Comparison of ENCODE assay signal across 1 cellular context in genomic region chr11:68127791-68128681, GRCh38.
TF ChIP-seq lines count a peak whose summit lies in the region.

No MANE protein-coding gene starts in this region.

TF ChIP-seq in HepG2, 621 proteins besides CTCF, POLR2A, EP300 and RAD21 (continued from another document and continues in another):
- TF ChIP-seq, protein P1, sequence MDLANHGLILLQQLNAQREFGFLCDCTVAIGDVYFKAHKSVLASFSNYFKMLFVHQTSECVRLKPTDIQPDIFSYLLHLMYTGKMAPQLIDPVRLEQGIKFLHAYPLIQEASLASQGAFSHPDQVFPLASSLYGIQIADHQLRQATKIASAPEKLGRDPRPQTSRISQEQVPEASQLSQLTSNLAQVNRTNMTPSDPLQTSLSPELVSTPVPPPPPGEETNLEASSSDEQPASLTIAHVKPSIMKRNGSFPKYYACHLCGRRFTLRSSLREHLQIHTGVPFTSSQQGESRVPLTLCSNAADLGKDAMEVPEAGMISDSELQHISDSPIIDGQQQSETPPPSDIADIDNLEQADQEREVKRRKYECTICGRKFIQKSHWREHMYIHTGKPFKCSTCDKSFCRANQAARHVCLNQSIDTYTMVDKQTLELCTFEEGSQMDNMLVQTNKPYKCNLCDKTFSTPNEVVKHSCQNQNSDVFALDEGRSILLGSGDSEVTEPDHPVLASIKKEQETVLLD (CRISPR knock-in tag; IDR thresholded peaks at IDR 0.05; ENCODE audit: low read depth), result no peak
- TF ChIP-seq ZNF274 (CRISPR knock-in tag; IDR thresholded peaks at IDR 0.05), result no peak
- TF ChIP-seq NFRKB (IDR thresholded peaks at IDR 0.05), result no peak
- TF ChIP-seq, protein P2, sequence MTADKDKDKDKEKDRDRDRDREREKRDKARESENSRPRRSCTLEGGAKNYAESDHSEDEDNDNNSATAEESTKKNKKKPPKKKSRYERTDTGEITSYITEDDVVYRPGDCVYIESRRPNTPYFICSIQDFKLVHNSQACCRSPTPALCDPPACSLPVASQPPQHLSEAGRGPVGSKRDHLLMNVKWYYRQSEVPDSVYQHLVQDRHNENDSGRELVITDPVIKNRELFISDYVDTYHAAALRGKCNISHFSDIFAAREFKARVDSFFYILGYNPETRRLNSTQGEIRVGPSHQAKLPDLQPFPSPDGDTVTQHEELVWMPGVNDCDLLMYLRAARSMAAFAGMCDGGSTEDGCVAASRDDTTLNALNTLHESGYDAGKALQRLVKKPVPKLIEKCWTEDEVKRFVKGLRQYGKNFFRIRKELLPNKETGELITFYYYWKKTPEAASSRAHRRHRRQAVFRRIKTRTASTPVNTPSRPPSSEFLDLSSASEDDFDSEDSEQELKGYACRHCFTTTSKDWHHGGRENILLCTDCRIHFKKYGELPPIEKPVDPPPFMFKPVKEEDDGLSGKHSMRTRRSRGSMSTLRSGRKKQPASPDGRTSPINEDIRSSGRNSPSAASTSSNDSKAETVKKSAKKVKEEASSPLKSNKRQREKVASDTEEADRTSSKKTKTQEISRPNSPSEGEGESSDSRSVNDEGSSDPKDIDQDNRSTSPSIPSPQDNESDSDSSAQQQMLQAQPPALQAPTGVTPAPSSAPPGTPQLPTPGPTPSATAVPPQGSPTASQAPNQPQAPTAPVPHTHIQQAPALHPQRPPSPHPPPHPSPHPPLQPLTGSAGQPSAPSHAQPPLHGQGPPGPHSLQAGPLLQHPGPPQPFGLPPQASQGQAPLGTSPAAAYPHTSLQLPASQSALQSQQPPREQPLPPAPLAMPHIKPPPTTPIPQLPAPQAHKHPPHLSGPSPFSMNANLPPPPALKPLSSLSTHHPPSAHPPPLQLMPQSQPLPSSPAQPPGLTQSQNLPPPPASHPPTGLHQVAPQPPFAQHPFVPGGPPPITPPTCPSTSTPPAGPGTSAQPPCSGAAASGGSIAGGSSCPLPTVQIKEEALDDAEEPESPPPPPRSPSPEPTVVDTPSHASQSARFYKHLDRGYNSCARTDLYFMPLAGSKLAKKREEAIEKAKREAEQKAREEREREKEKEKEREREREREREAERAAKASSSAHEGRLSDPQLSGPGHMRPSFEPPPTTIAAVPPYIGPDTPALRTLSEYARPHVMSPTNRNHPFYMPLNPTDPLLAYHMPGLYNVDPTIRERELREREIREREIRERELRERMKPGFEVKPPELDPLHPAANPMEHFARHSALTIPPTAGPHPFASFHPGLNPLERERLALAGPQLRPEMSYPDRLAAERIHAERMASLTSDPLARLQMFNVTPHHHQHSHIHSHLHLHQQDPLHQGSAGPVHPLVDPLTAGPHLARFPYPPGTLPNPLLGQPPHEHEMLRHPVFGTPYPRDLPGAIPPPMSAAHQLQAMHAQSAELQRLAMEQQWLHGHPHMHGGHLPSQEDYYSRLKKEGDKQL (CRISPR knock-in tag; IDR thresholded peaks at IDR 0.05; ENCODE audit: low read depth), result peak; percentile 34; the same call in 1 of the 2 replicates
- TF ChIP-seq ZNF704 (CRISPR knock-in tag; IDR thresholded peaks at IDR 0.05; ENCODE audit: borderline replicate concordance), result no peak
- no peak for TF ChIP-seq SUZ12 (IDR thresholded peaks at IDR 0.05; ENCODE audit: low read depth, low read length)
- no peak for TF ChIP-seq ZNF879 (CRISPR knock-in tag; IDR thresholded peaks at IDR 0.05)
- no peak for TF ChIP-seq ZNF562 (CRISPR knock-in tag; IDR thresholded peaks at IDR 0.05; ENCODE audit: borderline replicate concordance)
- no peak for TF ChIP-seq ZNF512B (CRISPR knock-in tag; IDR thresholded peaks at IDR 0.05; ENCODE audit: borderline replicate concordance)
- no peak for TF ChIP-seq SRSF4 (IDR thresholded peaks at IDR 0.05; ENCODE audit: low read depth, low read length, poor library complexity, severe bottlenecking)
- TF ChIP-seq LBX2 (CRISPR knock-in tag; IDR thresholded peaks at IDR 0.05; ENCODE audit: borderline replicate concordance), result no peak
- no peak for TF ChIP-seq HMGA1 (CRISPR knock-in tag; conservative IDR thresholded peaks at IDR 0.05)
- TF ChIP-seq ZNF329 (CRISPR knock-in tag; IDR thresholded peaks at IDR 0.05; ENCODE audit: low read depth), result no peak
- TF ChIP-seq SRF (IDR thresholded peaks at IDR 0.05; ENCODE audit: low read depth, low read length), result no peak
- no peak for TF ChIP-seq FOXA1 (IDR thresholded peaks at IDR 0.05)
- TF ChIP-seq FOXA1 (CRISPR knock-in tag; IDR thresholded peaks at IDR 0.05), result no peak
- TF ChIP-seq RXRB (CRISPR knock-in tag; IDR thresholded peaks at IDR 0.05; ENCODE audit: borderline replicate concordance), result peak; percentile 35; the same call in 1 of the 2 replicates
- TF ChIP-seq SOX6 (IDR thresholded peaks at IDR 0.05), result no peak
- peak; percentile 34 for TF ChIP-seq SOX6 (CRISPR knock-in tag; IDR thresholded peaks at IDR 0.05)
- TF ChIP-seq YEATS2 (CRISPR knock-in tag; IDR thresholded peaks at IDR 0.05; ENCODE audit: borderline replicate concordance), result no peak
- no peak for TF ChIP-seq GRHL1 (CRISPR knock-in tag; conservative IDR thresholded peaks at IDR 0.05)
- peak; percentile 84 for TF ChIP-seq NCOR1 (IDR thresholded peaks at IDR 0.05; ENCODE audit: borderline replicate concordance, low read length)
- TF ChIP-seq TBX2 (CRISPR knock-in tag; IDR thresholded peaks at IDR 0.05; ENCODE audit: borderline replicate concordance), result peak; percentile 37; the same call in 1 of the 2 replicates
- TF ChIP-seq RBM22 (optimal IDR thresholded peaks at IDR 0.05; ENCODE audit: low read length), result no peak
- TF ChIP-seq ZZZ3 (CRISPR knock-in tag; IDR thresholded peaks at IDR 0.05; ENCODE audit: borderline replicate concordance), result no peak
- no peak for TF ChIP-seq ZBTB14 (CRISPR knock-in tag; IDR thresholded peaks at IDR 0.05)
- TF ChIP-seq ZMAT3 (CRISPR knock-in tag; conservative IDR thresholded peaks at IDR 0.05), result no peak
- TF ChIP-seq ZNF34 (CRISPR knock-in tag; IDR thresholded peaks at IDR 0.05; ENCODE audit: borderline replicate concordance), result no peak
- no peak for TF ChIP-seq ZC3H13 (CRISPR knock-in tag; IDR thresholded peaks at IDR 0.05)
- TF ChIP-seq ZNF792 (CRISPR knock-in tag; IDR thresholded peaks at IDR 0.05), result no peak
- no peak for TF ChIP-seq ZSCAN5A (CRISPR knock-in tag; IDR thresholded peaks at IDR 0.05; ENCODE audit: borderline replicate concordance)
- peak; percentile 73 for TF ChIP-seq MED8 (CRISPR knock-in tag; IDR thresholded peaks at IDR 0.05; ENCODE audit: insufficient replicate concordance)
- TF ChIP-seq, protein P3, sequence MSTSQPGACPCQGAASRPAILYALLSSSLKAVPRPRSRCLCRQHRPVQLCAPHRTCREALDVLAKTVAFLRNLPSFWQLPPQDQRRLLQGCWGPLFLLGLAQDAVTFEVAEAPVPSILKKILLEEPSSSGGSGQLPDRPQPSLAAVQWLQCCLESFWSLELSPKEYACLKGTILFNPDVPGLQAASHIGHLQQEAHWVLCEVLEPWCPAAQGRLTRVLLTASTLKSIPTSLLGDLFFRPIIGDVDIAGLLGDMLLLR (CRISPR knock-in tag; IDR thresholded peaks at IDR 0.05), result no peak
- TF ChIP-seq AFF4 (CRISPR knock-in tag; IDR thresholded peaks at IDR 0.05), result no peak
